In genomic region chr11:121655481-121656332, GRCh38 we compare ENCODE assay signal across 8 cellular contexts.
DNase-seq lines count a peak whose midpoint lies in the region; ATAC-seq and TF ChIP-seq lines count a peak whose summit lies in the region.

No MANE protein-coding gene starts in this region.

- intact Hi-C loops in breast epithelium (cut with DNase I; ENCODE audit: low total_unique reads), result no loop called here

- H3K27me3 ChIP-seq in WERI-Rb-1 (ENCODE audit: insufficient read depth, low read depth, severe bottlenecking) (no peaks in the 10 kb centered on the region), breast epithelium (no peaks in the 10 kb centered on the region), skeletal muscle tissue (ENCODE audit: control insufficient read depth in 3 of 3, insufficient read depth in 3 of 3, low read length in 3 of 3) (no peaks in the 10 kb centered on the region)

- peak overlapping the region; percentile 78 to 87 (median 83) for H3K9ac ChIP-seq in skeletal muscle tissue (ENCODE audit: low read depth in 1 of 3, low read length in 3 of 3)

- H3K4me3 ChIP-seq in WERI-Rb-1 (ENCODE audit: low read depth, low read length) (peak overlapping the region; percentile 47), breast epithelium (peak overlapping the region; percentile 35 to 67 (median 52)), skeletal muscle tissue (ENCODE audit: low read length in 3 of 3) (peak overlapping the region; percentile 61 to 85 (median 78))

- TF ChIP-seq CTCF in 22Rv1 (IDR thresholded peaks at IDR 0.05) (peak; percentile 92), WERI-Rb-1 (IDR thresholded peaks at IDR 0.05; ENCODE audit: low read depth, low read length) (peak; percentile 95), breast epithelium (IDR thresholded peaks at IDR 0.05) (peak; percentile 71 to 89 (median 77))

- ATAC-seq in GM18505 (IDR thresholded peaks at IDR 0.05; ENCODE audit: unreplicated experiment) (peak; percentile 92), HG03025 (IDR thresholded peaks at IDR 0.05; ENCODE audit: low FRiP score, unreplicated experiment) (peak; percentile 89)

- DNase-seq in NCI-H2107 (lab: John Stamatoyannopoulos, UW) (peak; percentile 39), WERI-Rb-1 (peak; percentile 76), breast epithelium (ENCODE audit: low spot score in 2 of 2) (peak; percentile 80 to 89), iPS-NIHi11 (ENCODE audit: low spot score) (peak; percentile 93)

- H3K27ac ChIP-seq in 22Rv1 (peak overlapping the region; percentile 45), WERI-Rb-1 (peak overlapping the region; percentile 80), breast epithelium (peak overlapping the region; percentile 83 to 94), skeletal muscle tissue (ENCODE audit: low read depth, low read length) (peak overlapping the region; percentile 95)

- H3K9me3 ChIP-seq in WERI-Rb-1 (ENCODE audit: severe bottlenecking) (no peaks in the 10 kb centered on the region), breast epithelium (no peaks in the 10 kb centered on the region), skeletal muscle tissue (ENCODE audit: control insufficient read depth in 3 of 3, low read length in 3 of 3) (no peaks in the 10 kb centered on the region)

- H3K4me1 ChIP-seq in breast epithelium, result peaks cover 0 to 12% of the 10 kb centered on the region in 2 donors
- H3K4me1 ChIP-seq in skeletal muscle tissue (ENCODE audit: control insufficient read depth in 3 of 3, insufficient read depth in 3 of 3, low read length in 3 of 3), result peaks cover 18 to 21% (median 20%) of the 10 kb centered on the region in 3 donors

- H3K36me3 ChIP-seq in WERI-Rb-1, result no peaks in the 10 kb centered on the region
- H3K36me3 ChIP-seq in breast epithelium, result no peaks in the 10 kb centered on the region
- H3K36me3 ChIP-seq in skeletal muscle tissue (ENCODE audit: control insufficient read depth in 3 of 3, insufficient read depth in 3 of 3, low read length in 3 of 3), result no peaks in the 10 kb centered on the region

- no peak for TF ChIP-seq POLR2A in GM18505 (IDR thresholded peaks at IDR 0.05; ENCODE audit: borderline replicate concordance, extremely low read depth, insufficient read depth, insufficient read length)
- no peak for TF ChIP-seq POLR2A in breast epithelium (IDR thresholded peaks at IDR 0.05)

Comparison
In these comparisons a context has a peak if more than half of its experiments do, and no peak if none do; other contexts are left out.
1. Peak in every context shown above with its lines: DNase-seq, ATAC-seq, H3K4me3 ChIP-seq and H3K27ac ChIP-seq.
2. H3K27ac ChIP-seq: peak in every context shown above with its lines; median percentile 95 in skeletal muscle tissue; 88 in breast epithelium; 80 in WERI-Rb-1; 45 in 22Rv1.
3. DNase-seq: peak in every context shown above with its lines; median percentile 93 in iPS-NIHi11; 84 in breast epithelium; 76 in WERI-Rb-1; 39 in NCI-H2107.